29 cellular contexts compared by ENCODE assay signal in genomic region chr16:54191592-54191991, GRCh38.
DNase-seq lines count a peak whose midpoint lies in the region; ATAC-seq, FAIRE-seq and TF ChIP-seq lines count a peak whose summit lies in the region.
"Had no signal": no experiment of that assay in that cellular context is flagged by ENCODE, and none has a peak within 500 bp of the region (broad histone marks: within the 10 kb centered on the region; RNA-seq: fewer than 3 reads in every experiment).

No MANE protein-coding gene starts in this region.

- H3K4me2 ChIP-seq in HepG2 (ENCODE audit: low read depth, low read length) (no peak overlapping the region), osteoblast (ENCODE audit: insufficient read depth, low read length) (no peak overlapping the region)
- H3K4me2 ChIP-seq: BLaER1 had no signal

- TF ChIP-seq POLR2A in HepG2 (IDR thresholded peaks at IDR 0.05; ENCODE audit: insufficient read depth in 1 of 2, low read depth in 2 of 2, low read length in 2 of 2): no peak

- POLR2A ChIA-PET in HepG2 (lab: Yijun Ruan, JAX): interaction anchor here (0.7 to 1.2 kb wide), 2 partner anchors 15 to 93 kb away, joined by 3 read pairs; no protein-coding TSS in a partner anchor

- no peaks in the 10 kb centered on the region for H3K27me3 ChIP-seq in HepG2 (ENCODE audit: control insufficient read depth in 1 of 2, insufficient read depth in 2 of 2, low read length in 2 of 2)
- peaks cover 19% of the 10 kb centered on the region for H3K27me3 ChIP-seq in osteoblast (ENCODE audit: insufficient read depth, low read length)
- H3K27me3 ChIP-seq: BE2C, BLaER1 had no signal

- CTCF ChIA-PET in HepG2 (lab: Yijun Ruan, JAX; ENCODE audit: low intra/inter-chr PET ratio, low total read pairs): no interaction called here

- H3K9me3 ChIP-seq in HepG2 (ENCODE audit: low read length) (0 out of 2 replicates have a peak, but pooled peaks cover 5% of the 10 kb centered on the region), osteoblast (ENCODE audit: low read depth, low read length) (no peaks in the 10 kb centered on the region)
- H3K9me3 ChIP-seq: BE2C had no signal

- H3K4me3 Mint-ChIP-seq in activated T-helper 1 cell treated with anti-CD3 and anti-CD28 coated beads, Interleukin-12 subunit alpha, Interleukin-12 subunit beta, Interleukin-2, Interleukin-4 antibody, amounts not matched to agents 30 ng/mL and 10 ng/mL and 1 ng/mL, durations not matched to agents 14 hours and 24 hours and 36 hours: no peak overlapping the region
- H3K4me3 Mint-ChIP-seq: CD14-positive monocyte; CD4-positive, alpha-beta memory T cell; CD4-positive, CD25-positive, alpha-beta regulatory T cell; CD8-positive, alpha-beta memory T cell had no signal

- H3K9me3 Mint-ChIP-seq in activated T-helper 1 cell treated with anti-CD3 and anti-CD28 coated beads, Interleukin-12 subunit alpha, Interleukin-12 subunit beta, Interleukin-2, Interleukin-4 antibody, amounts not matched to agents 30 ng/mL and 10 ng/mL and 1 ng/mL, durations not matched to agents 14 hours and 24 hours and 36 hours: no peaks in the 10 kb centered on the region

- no peaks in the 10 kb centered on the region for H3K36me3 Mint-ChIP-seq in activated T-helper 1 cell treated with anti-CD3 and anti-CD28 coated beads, Interleukin-12 subunit alpha, Interleukin-12 subunit beta, Interleukin-2, Interleukin-4 antibody, amounts not matched to agents 30 ng/mL and 10 ng/mL and 1 ng/mL, durations not matched to agents 14 hours and 24 hours and 36 hours (ENCODE audit: low read depth)
- H3K36me3 Mint-ChIP-seq: CD14-positive monocyte; CD4-positive, alpha-beta memory T cell; CD4-positive, CD25-positive, alpha-beta regulatory T cell; CD8-positive, alpha-beta memory T cell had no signal

- no peaks in the 10 kb centered on the region for H3K36me3 ChIP-seq in HepG2 (replicated peaks in 1 of 2; ENCODE audit: control insufficient read depth in 1 of 2, insufficient read depth in 2 of 2, low read length in 2 of 2)
- no peaks in the 10 kb centered on the region for H3K36me3 ChIP-seq in osteoblast (ENCODE audit: insufficient read depth, low read length)
- H3K36me3 ChIP-seq: BE2C, BLaER1 had no signal

- intact Hi-C loops in activated T-helper 1 cell treated with anti-CD3 and anti-CD28 coated beads, Interleukin-12 subunit alpha, Interleukin-12 subunit beta, Interleukin-2, Interleukin-4 antibody, amounts not matched to agents 30 ng/mL and 10 ng/mL and 1 ng/mL, durations not matched to agents 14 hours and 24 hours and 36 hours (cut with micrococcal nuclease): no loop called here
- intact Hi-C loops in HepG2 (cut with micrococcal nuclease; ENCODE audit: unreplicated experiment): loop anchor here (5.0 kb wide), 1 partner anchor 244 kb away; no protein-coding TSS in a partner anchor
- intact Hi-C loops in left colon (cut with DNase I, micrococcal nuclease): no loop called here

- BruUV-seq in HepG2 (replicated peaks; lab: Mats Ljungman, UMichigan): no TSS peak

- peaks cover 35% of the 10 kb centered on the region for H3K4me1 ChIP-seq in HepG2 (ENCODE audit: insufficient read depth, low read length)
- peaks cover 12% of the 10 kb centered on the region for H3K4me1 ChIP-seq in osteoblast (ENCODE audit: insufficient read depth, low read length)
- H3K4me1 ChIP-seq: BLaER1 had no signal

- no peak for TF ChIP-seq RAD21 in HepG2 (CRISPR knock-in tag; IDR thresholded peaks at IDR 0.05)

- H2AFZ ChIP-seq in HepG2 (ENCODE audit: low read length) (no peak overlapping the region), osteoblast (ENCODE audit: low read length) (no peak overlapping the region)

- H3K4me1 Mint-ChIP-seq in activated T-helper 1 cell treated with anti-CD3 and anti-CD28 coated beads, Interleukin-12 subunit alpha, Interleukin-12 subunit beta, Interleukin-2, Interleukin-4 antibody, amounts not matched to agents 30 ng/mL and 10 ng/mL and 1 ng/mL, durations not matched to agents 14 hours and 24 hours and 36 hours (ENCODE audit: low read depth): no peaks in the 10 kb centered on the region
- H3K4me1 Mint-ChIP-seq: CD8-positive, alpha-beta memory T cell had no signal

- peak; percentile 16 for DNase-seq in NOMO-1 treated with DMSO at 0.1 percent for 48 hours (lab: John Stamatoyannopoulos, UW; ENCODE audit: unreplicated experiment)
- DNase-seq in NOMO-1 (lab: John Stamatoyannopoulos, UW; ENCODE audit: unreplicated experiment in 2 of 2): no peak
- no peak for DNase-seq in activated T-helper 1 cell treated with anti-CD3 and anti-CD28 coated beads, Interleukin-12 subunit alpha, Interleukin-12 subunit beta, Interleukin-2, Interleukin-4 antibody, amounts not matched to agents 30 ng/mL and 10 ng/mL and 1 ng/mL, durations not matched to agents 14 hours and 24 hours and 36 hours (ENCODE audit: low spot score)
- no peak for DNase-seq in HepG2 (ENCODE audit: low spot score)
- peak; percentile 41 for DNase-seq in osteoblast (ENCODE audit: insufficient read length, low spot score, missing footprints)
- DNase-seq in left colon: no peak
- no peak for DNase-seq in central memory CD4-positive, alpha-beta T cell
- DNase-seq: 8988T; ACHN; BE2C; C1 segment of cervical spinal cord; CD4-positive, alpha-beta memory T cell; CD4-positive, CD25-positive, alpha-beta regulatory T cell; CD8-positive, alpha-beta memory T cell; COR-L47; DMS 273 treated with DMSO at 0.1 percent for 48 hours; DMS153; DMS53; DMS79; DND-41; EL; GDM1 had no signal

- TF ChIP-seq CTCF in HepG2 (CRISPR knock-in tag; IDR thresholded peaks at IDR 0.05): no peak
- no peak for TF ChIP-seq CTCF in osteoblast (IDR thresholded peaks at IDR 0.05; ENCODE audit: extremely low read depth, low read depth, low read length)

- FAIRE-seq in HepG2 (lab: Jason Lieb, UNC): no peak
- FAIRE-seq: A204.1, GM12878, GM12892, GM18507 had no signal

- H3K79me2 ChIP-seq in HepG2 (ENCODE audit: insufficient read depth, low read length) (no peaks in the 10 kb centered on the region), osteoblast (ENCODE audit: insufficient read depth, low read length) (no peaks in the 10 kb centered on the region)

- H3K27ac Mint-ChIP-seq in activated T-helper 1 cell treated with anti-CD3 and anti-CD28 coated beads, Interleukin-12 subunit alpha, Interleukin-12 subunit beta, Interleukin-2, Interleukin-4 antibody, amounts not matched to agents 30 ng/mL and 10 ng/mL and 1 ng/mL, durations not matched to agents 14 hours and 24 hours and 36 hours: peak overlapping the region; percentile 61
- H3K27ac Mint-ChIP-seq: CD14-positive monocyte; CD4-positive, alpha-beta memory T cell; CD4-positive, CD25-positive, alpha-beta regulatory T cell; CD8-positive, alpha-beta memory T cell had no signal

- H3K27me3 Mint-ChIP-seq in activated T-helper 1 cell treated with anti-CD3 and anti-CD28 coated beads, Interleukin-12 subunit alpha, Interleukin-12 subunit beta, Interleukin-2, Interleukin-4 antibody, amounts not matched to agents 30 ng/mL and 10 ng/mL and 1 ng/mL, durations not matched to agents 14 hours and 24 hours and 36 hours (ENCODE audit: insufficient read depth): no peaks in the 10 kb centered on the region

- no peak overlapping the region for H3K27ac ChIP-seq in HepG2 (ENCODE audit: extremely low read length, insufficient read depth, low read length)
- no peak overlapping the region for H3K27ac ChIP-seq in osteoblast (ENCODE audit: low read depth, low read length)
- H3K27ac ChIP-seq: BLaER1 had no signal

- TF ChIP-seq EP300 in HepG2 (IDR thresholded peaks at IDR 0.05; ENCODE audit: low read depth in 2 of 2, low read length in 2 of 2) (no peak), HepG2 (CRISPR knock-in tag; IDR thresholded peaks at IDR 0.05; ENCODE audit: borderline replicate concordance) (no peak)

- in situ Hi-C loops in HepG2 (cut with HindIII; ENCODE audit: extremely low pct_ligation_motif_present, low pct_unique_long_range_greater_than_20kb): loop anchor here (25.0 kb wide), 1 partner anchor 429 kb away; no protein-coding TSS in a partner anchor

- H4K20me1 ChIP-seq in HepG2 (ENCODE audit: insufficient read depth, low read length) (no peaks in the 10 kb centered on the region), osteoblast (ENCODE audit: insufficient read depth, low read length) (no peaks in the 10 kb centered on the region)
- H4K20me1 ChIP-seq: BLaER1 had no signal

- ATAC-seq in HepG2 (no peak), left colon (no peak), HG03565 (IDR thresholded peaks at IDR 0.05; ENCODE audit: unreplicated experiment) (no peak)
- ATAC-seq: GM12878 had no signal

- WGBS in HepG2 (ENCODE audit: low lambda C conversion rate): 60% methylated on average over 3 of the region's 3 CpGs

- no peak overlapping the region for H3K9ac ChIP-seq in HepG2 (ENCODE audit: insufficient read depth, low read depth, low read length)
- H3K9ac ChIP-seq: BLaER1 had no signal

- H3K4me3 ChIP-seq in HepG2 (replicated peaks in 1 of 3; ENCODE audit: insufficient read depth in 1 of 3, low read depth in 2 of 3, low read length in 3 of 3): no peak overlapping the region
- no peak overlapping the region for H3K4me3 ChIP-seq in osteoblast (ENCODE audit: insufficient read depth, low read length)
- H3K4me3 ChIP-seq: BLaER1, GM12878 had no signal

TF ChIP-seq in HepG2, 621 proteins besides CTCF, POLR2A, EP300 and RAD21 (continues in another document):
- no peak for TF ChIP-seq SNAPC5 (CRISPR knock-in tag; IDR thresholded peaks at IDR 0.05; ENCODE audit: borderline replicate concordance)
- TF ChIP-seq SALL2 (CRISPR knock-in tag; IDR thresholded peaks at IDR 0.05): no peak
- peak; percentile 78 for TF ChIP-seq ZNF770 (CRISPR knock-in tag; IDR thresholded peaks at IDR 0.05)
- TF ChIP-seq CEBPB (IDR thresholded peaks at IDR 0.05; ENCODE audit: borderline replicate concordance, low read depth, low read length): peak; percentile 81
- no peak for TF ChIP-seq ZNF670 (CRISPR knock-in tag; IDR thresholded peaks at IDR 0.05; ENCODE audit: borderline replicate concordance)
- TF ChIP-seq ZFP36L2 (CRISPR knock-in tag; IDR thresholded peaks at IDR 0.05): no peak
- TF ChIP-seq SPEN (CRISPR knock-in tag; IDR thresholded peaks at IDR 0.05; ENCODE audit: low read depth): no peak
- TF ChIP-seq HHEX (CRISPR knock-in tag; IDR thresholded peaks at IDR 0.05): no peak

Comparison
In these comparisons a context has a peak if more than half of its experiments do, and no peak if none do; other contexts are left out.
1. DNase-seq: peak in NOMO-1 treated with DMSO at 0.1 percent for 48 hours (single experiment) and osteoblast (single experiment); none in NOMO-1 (0 of 2), activated T-helper 1 cell treated with anti-CD3 and anti-CD28 coated beads, Interleukin-12 subunit alpha, Interleukin-12 subunit beta, Interleukin-2, Interleukin-4 antibody, amounts not matched to agents 30 ng/mL and 10 ng/mL and 1 ng/mL, durations not matched to agents 14 hours and 24 hours and 36 hours (single experiment), HepG2 (single experiment), left colon (0 of 2) and central memory CD4-positive, alpha-beta T cell (single experiment).